In the genomic region with DNA sequence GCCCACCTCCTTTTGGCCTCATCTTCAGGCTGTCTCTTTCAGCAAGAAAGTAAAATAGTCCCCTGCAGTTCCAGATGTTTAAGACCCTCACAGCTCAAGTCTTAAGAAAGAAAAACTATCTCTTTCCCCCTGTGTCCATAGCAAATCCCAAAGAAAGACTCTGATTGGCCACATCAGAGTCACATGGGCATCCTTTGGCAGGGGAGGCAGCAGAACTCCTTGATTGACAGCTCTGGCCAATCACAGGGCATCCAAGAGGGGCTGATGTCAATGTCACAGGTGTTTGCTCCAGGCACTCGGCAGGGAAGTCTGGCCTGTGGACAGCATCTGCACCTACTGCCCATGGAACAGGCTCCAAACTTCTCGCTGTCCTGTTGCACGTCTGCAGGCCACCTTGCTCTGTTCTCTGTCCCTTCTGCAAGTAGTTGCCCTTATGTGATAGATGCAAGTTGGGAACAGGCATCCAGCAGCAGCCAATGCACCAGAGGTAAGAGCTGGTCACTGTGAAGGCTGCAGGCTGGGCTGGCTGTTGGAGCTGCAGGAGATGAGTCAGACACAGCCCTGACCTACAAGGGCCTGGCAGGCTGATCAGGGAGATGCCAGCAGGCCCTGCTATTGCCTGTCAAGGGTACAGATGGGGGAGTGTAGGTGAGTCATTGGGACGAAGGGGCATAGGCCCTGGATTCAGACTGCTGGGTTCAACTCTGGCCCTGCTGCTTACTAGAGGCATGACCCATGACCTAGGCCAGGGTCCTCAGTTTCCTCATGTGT, we compare ENCODE assay signal across 17 cellular contexts.
DNase-seq lines count a peak whose midpoint lies in the region; ATAC-seq and TF ChIP-seq lines count a peak whose summit lies in the region.
"Had no signal": no experiment of that assay in that cellular context is flagged by ENCODE, and none has a peak within 500 bp of the region (broad histone marks: within the 10 kb centered on the region; RNA-seq: fewer than 3 reads in every experiment).

No MANE protein-coding gene starts in this region.

- no peaks in the 10 kb centered on the region for H3K4me1 ChIP-seq in SJCRH30
- no peaks in the 10 kb centered on the region for H3K4me1 ChIP-seq in Peyer's patch
- no peaks in the 10 kb centered on the region for H3K4me1 ChIP-seq in upper lobe of right lung

- no peaks in the 10 kb centered on the region for H3K27me3 Mint-ChIP-seq in activated CD8-positive, alpha-beta memory T cell treated with anti-CD3 and anti-CD28 coated beads, Interleukin-2, amount 10 ng/mL, durations not matched to agents 7 days and 5 days

- no peak for TF ChIP-seq CTCF in omental fat pad (IDR thresholded peaks at IDR 0.05)
- TF ChIP-seq CTCF in Peyer's patch (IDR thresholded peaks at IDR 0.05), result no peak
- TF ChIP-seq CTCF in upper lobe of right lung (IDR thresholded peaks at IDR 0.05), result no peak

- H3K4me1 Mint-ChIP-seq in activated CD8-positive, alpha-beta memory T cell treated with anti-CD3 and anti-CD28 coated beads, Interleukin-2, amount 10 ng/mL, durations not matched to agents 7 days and 5 days, result no peaks in the 10 kb centered on the region
- H3K4me1 Mint-ChIP-seq: activated T-helper 17 cell treated with anti-CD3 and anti-CD28 coated beads, Interleukin-2, amount 50 U/mL, for 72 hours; neural progenitor cell had no signal

- peak; percentile 5 for ATAC-seq in esophagus mucosa
- ATAC-seq in omental fat pad (ENCODE audit: low FRiP score), result peak; percentile 42
- ATAC-seq in activated CD8-positive, alpha-beta memory T cell treated with anti-CD3 and anti-CD28 coated beads, Interleukin-2, amount 10 ng/mL, durations not matched to agents 7 days and 5 days, result no peak
- ATAC-seq in upper lobe of right lung, result no peak
- ATAC-seq: activated T-helper 17 cell treated with anti-CD3 and anti-CD28 coated beads, Interleukin-2, amount 50 U/mL, for 72 hours had no signal

- no peak overlapping the region for H3K27ac ChIP-seq in SJCRH30
- H3K27ac ChIP-seq in Peyer's patch, result no peak overlapping the region
- H3K27ac ChIP-seq in upper lobe of right lung, result no peak overlapping the region
- H3K27ac ChIP-seq: neural progenitor cell, skin epidermis had no signal

- no peak overlapping the region for H3K4me3 Mint-ChIP-seq in activated CD8-positive, alpha-beta memory T cell treated with anti-CD3 and anti-CD28 coated beads, Interleukin-2, amount 10 ng/mL, durations not matched to agents 7 days and 5 days
- H3K4me3 Mint-ChIP-seq: activated T-helper 17 cell treated with anti-CD3 and anti-CD28 coated beads, Interleukin-2, amount 50 U/mL, for 72 hours; neural progenitor cell had no signal

- H3K36me3 ChIP-seq in SJCRH30 (no peaks in the 10 kb centered on the region), Peyer's patch (no peaks in the 10 kb centered on the region), upper lobe of right lung (peaks cover 37% of the 10 kb centered on the region)
- H3K36me3 ChIP-seq: neural progenitor cell had no signal

- H3K9me3 ChIP-seq in SJCRH30 (replicated peaks) (peaks cover 5% of the 10 kb centered on the region; the same call in 1 of the 2 replicates), Peyer's patch (no peaks in the 10 kb centered on the region), upper lobe of right lung (no peaks in the 10 kb centered on the region)

- CTCF ChIA-PET in activated CD8-positive, alpha-beta memory T cell treated with anti-CD3 and anti-CD28 coated beads, Interleukin-2, amount 10 ng/mL, durations not matched to agents 7 days and 5 days (lab: Charles Lee), result no interaction called here

- H3K27me3 ChIP-seq in SJCRH30, result no peaks in the 10 kb centered on the region
- H3K27me3 ChIP-seq in Peyer's patch, result no peaks in the 10 kb centered on the region
- H3K27me3 ChIP-seq in upper lobe of right lung, result no peaks in the 10 kb centered on the region
- H3K27me3 ChIP-seq: neural progenitor cell had no signal

- H3K36me3 Mint-ChIP-seq in activated CD8-positive, alpha-beta memory T cell treated with anti-CD3 and anti-CD28 coated beads, Interleukin-2, amount 10 ng/mL, durations not matched to agents 7 days and 5 days, result no peaks in the 10 kb centered on the region

- no peak for TF ChIP-seq POLR2A in Peyer's patch (IDR thresholded peaks at IDR 0.05)

- H3K27ac Mint-ChIP-seq in activated CD8-positive, alpha-beta memory T cell treated with anti-CD3 and anti-CD28 coated beads, Interleukin-2, amount 10 ng/mL, durations not matched to agents 7 days and 5 days, result no peak overlapping the region
- H3K27ac Mint-ChIP-seq: activated T-helper 17 cell treated with anti-CD3 and anti-CD28 coated beads, Interleukin-2, amount 50 U/mL, for 72 hours; neural progenitor cell had no signal

- H3K4me3 ChIP-seq in SJCRH30, result no peak overlapping the region
- no peak overlapping the region for H3K4me3 ChIP-seq in Peyer's patch
- H3K4me3 ChIP-seq in upper lobe of right lung, result no peak overlapping the region
- H3K4me3 ChIP-seq: lung, neural progenitor cell, skin epidermis had no signal

- DNase-seq in GM03348 (ENCODE audit: low spot score), result peak; percentile 48
- DNase-seq in RPMI7951 (ENCODE audit: low read depth), result peak; percentile 55
- no peak for DNase-seq in omental fat pad (ENCODE audit: low spot score)
- DNase-seq in activated CD8-positive, alpha-beta memory T cell treated with anti-CD3 and anti-CD28 coated beads, Interleukin-2, amount 10 ng/mL, durations not matched to agents 7 days and 5 days, result no peak
- DNase-seq in SJCRH30, result no peak
- DNase-seq in Peyer's patch, result no peak
- DNase-seq in upper lobe of right lung, result no peak
- DNase-seq: activated CD4-positive, alpha-beta T cell treated with anti-CD3 and anti-CD28 coated beads, Interleukin-2, amount 50 U/mL, for 48 hours; effector memory CD4-positive, alpha-beta T cell; hippocampal formation; NCI-H510A; Right ventricle myocardium superior had no signal

- H3K9me3 Mint-ChIP-seq in activated CD8-positive, alpha-beta memory T cell treated with anti-CD3 and anti-CD28 coated beads, Interleukin-2, amount 10 ng/mL, durations not matched to agents 7 days and 5 days (ENCODE audit: low read depth), result no peaks in the 10 kb centered on the region
- H3K9me3 Mint-ChIP-seq: neural progenitor cell had no signal

- intact Hi-C loops in upper lobe of right lung (cut with DNase I), result no loop called here

Comparison
In these comparisons a context has a peak if more than half of its experiments do, and no peak if none do; other contexts are left out.
1. DNase-seq: peak in GM03348 (single experiment) and RPMI7951 (single experiment); none in omental fat pad (single experiment), activated CD8-positive, alpha-beta memory T cell treated with anti-CD3 and anti-CD28 coated beads, Interleukin-2, amount 10 ng/mL, durations not matched to agents 7 days and 5 days (single experiment), SJCRH30 (0 of 2), Peyer's patch (0 of 3) and upper lobe of right lung (single experiment).
2. ATAC-seq: peak in esophagus mucosa (single experiment) and omental fat pad (single experiment); none in activated CD8-positive, alpha-beta memory T cell treated with anti-CD3 and anti-CD28 coated beads, Interleukin-2, amount 10 ng/mL, durations not matched to agents 7 days and 5 days (single experiment) and upper lobe of right lung (single experiment).